Comparison of ENCODE assay signal across 2 cellular contexts in the genomic region with DNA sequence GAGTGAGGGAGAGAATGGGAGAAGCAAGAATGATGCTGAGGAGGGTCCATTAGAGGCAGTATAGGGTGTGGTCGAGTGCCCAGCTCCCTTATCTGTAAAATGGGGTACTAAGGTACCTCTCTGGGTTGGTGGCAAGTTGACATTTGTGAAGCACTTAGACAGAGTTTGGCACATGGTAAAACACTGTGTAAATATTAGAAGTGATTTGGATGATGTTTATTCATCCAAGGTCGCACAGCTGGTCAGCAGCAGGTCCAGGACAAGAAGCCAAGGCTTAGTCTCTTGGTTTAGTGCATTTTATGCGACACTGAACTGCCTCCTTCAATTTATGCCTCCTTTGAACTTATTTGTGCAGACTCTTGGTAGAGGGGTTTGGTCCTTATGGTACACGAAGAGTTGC.
TF ChIP-seq lines count a peak whose summit lies in the region.

No MANE protein-coding gene starts in this region.

TF ChIP-seq in SK-N-SH, 30 proteins besides CTCF, POLR2A, EP300 and RAD21 (continued from another document):
- TF ChIP-seq CHD2 (IDR thresholded peaks at IDR 0.05; ENCODE audit: low read length, partially characterized antibody) = no peak
- no peak for TF ChIP-seq MXI1 (IDR thresholded peaks at IDR 0.05; ENCODE audit: low read depth, low read length)
- TF ChIP-seq NRF1 (IDR thresholded peaks at IDR 0.05; ENCODE audit: low read depth, low read length) = no peak
- TF ChIP-seq, protein P1, sequence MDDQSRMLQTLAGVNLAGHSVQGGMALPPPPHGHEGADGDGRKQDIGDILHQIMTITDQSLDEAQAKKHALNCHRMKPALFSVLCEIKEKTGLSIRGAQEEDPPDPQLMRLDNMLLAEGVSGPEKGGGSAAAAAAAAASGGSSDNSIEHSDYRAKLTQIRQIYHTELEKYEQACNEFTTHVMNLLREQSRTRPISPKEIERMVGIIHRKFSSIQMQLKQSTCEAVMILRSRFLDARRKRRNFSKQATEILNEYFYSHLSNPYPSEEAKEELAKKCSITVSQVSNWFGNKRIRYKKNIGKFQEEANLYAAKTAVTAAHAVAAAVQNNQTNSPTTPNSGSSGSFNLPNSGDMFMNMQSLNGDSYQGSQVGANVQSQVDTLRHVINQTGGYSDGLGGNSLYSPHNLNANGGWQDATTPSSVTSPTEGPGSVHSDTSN (IDR thresholded peaks at IDR 0.05) = no peak
- no peak for TF ChIP-seq ELF1 (IDR thresholded peaks at IDR 0.05)
- TF ChIP-seq GABPA (IDR thresholded peaks at IDR 0.05; ENCODE audit: low read depth) = no peak
- TF ChIP-seq JUND (IDR thresholded peaks at IDR 0.05) = no peak
- TF ChIP-seq POLR2AphosphoS5 (IDR thresholded peaks at IDR 0.05; ENCODE audit: low read depth, low read length) = no peak
- TF ChIP-seq NFIC (IDR thresholded peaks at IDR 0.05; ENCODE audit: borderline replicate concordance) = no peak
- no peak for TF ChIP-seq YY1 (IDR thresholded peaks at IDR 0.05; ENCODE audit: low read depth)

TF ChIP-seq in SK-N-SH treated with all-trans-retinoic acid at 6 μM for 48 hours, 23 proteins besides CTCF, POLR2A, EP300 and RAD21 (continued from another document):
- TF ChIP-seq, protein P2, sequence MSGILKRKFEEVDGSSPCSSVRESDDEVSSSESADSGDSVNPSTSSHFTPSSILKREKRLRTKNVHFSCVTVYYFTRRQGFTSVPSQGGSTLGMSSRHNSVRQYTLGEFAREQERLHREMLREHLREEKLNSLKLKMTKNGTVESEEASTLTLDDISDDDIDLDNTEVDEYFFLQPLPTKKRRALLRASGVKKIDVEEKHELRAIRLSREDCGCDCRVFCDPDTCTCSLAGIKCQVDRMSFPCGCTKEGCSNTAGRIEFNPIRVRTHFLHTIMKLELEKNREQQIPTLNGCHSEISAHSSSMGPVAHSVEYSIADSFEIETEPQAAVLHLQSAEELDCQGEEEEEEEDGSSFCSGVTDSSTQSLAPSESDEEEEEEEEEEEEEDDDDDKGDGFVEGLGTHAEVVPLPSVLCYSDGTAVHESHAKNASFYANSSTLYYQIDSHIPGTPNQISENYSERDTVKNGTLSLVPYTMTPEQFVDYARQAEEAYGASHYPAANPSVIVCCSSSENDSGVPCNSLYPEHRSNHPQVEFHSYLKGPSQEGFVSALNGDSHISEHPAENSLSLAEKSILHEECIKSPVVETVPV (CRISPR knock-in tag; IDR thresholded peaks at IDR 0.05) = no peak
- TF ChIP-seq TCF4 (CRISPR knock-in tag; IDR thresholded peaks at IDR 0.05; ENCODE audit: borderline replicate concordance) (no peak), ESRRG (CRISPR knock-in tag; IDR thresholded peaks at IDR 0.05) (no peak), BACH2 (CRISPR knock-in tag; IDR thresholded peaks at IDR 0.05; ENCODE audit: borderline replicate concordance) (no peak), PPARA (CRISPR knock-in tag; IDR thresholded peaks at IDR 0.05; ENCODE audit: borderline replicate concordance) (no peak)
- TF ChIP-seq, protein P3, sequence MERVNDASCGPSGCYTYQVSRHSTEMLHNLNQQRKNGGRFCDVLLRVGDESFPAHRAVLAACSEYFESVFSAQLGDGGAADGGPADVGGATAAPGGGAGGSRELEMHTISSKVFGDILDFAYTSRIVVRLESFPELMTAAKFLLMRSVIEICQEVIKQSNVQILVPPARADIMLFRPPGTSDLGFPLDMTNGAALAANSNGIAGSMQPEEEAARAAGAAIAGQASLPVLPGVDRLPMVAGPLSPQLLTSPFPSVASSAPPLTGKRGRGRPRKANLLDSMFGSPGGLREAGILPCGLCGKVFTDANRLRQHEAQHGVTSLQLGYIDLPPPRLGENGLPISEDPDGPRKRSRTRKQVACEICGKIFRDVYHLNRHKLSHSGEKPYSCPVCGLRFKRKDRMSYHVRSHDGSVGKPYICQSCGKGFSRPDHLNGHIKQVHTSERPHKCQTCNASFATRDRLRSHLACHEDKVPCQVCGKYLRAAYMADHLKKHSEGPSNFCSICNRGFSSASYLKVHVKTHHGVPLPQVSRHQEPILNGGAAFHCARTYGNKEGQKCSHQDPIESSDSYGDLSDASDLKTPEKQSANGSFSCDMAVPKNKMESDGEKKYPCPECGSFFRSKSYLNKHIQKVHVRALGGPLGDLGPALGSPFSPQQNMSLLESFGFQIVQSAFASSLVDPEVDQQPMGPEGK (CRISPR knock-in tag; IDR thresholded peaks at IDR 0.05; ENCODE audit: borderline replicate concordance) = no peak
